9 cellular contexts compared by ENCODE assay signal in genomic region chr12:47277071-47277408, GRCh38.
A peak's percentile ranks its signal among the peaks of the same experiment; 100 is the strongest.
DNase-seq lines count a peak whose midpoint lies in the region; ATAC-seq and TF ChIP-seq lines count a peak whose summit lies in the region.
"Had no signal": no experiment of that assay in that cellular context is flagged by ENCODE, and none has a peak within 500 bp of the region (broad histone marks: within the 10 kb centered on the region; RNA-seq: fewer than 3 reads in every experiment).

No MANE protein-coding gene starts in this region.

- in situ Hi-C loops in brain microvascular endothelial cell (cut with HindIII; ENCODE audit: low pct_ligation_motif_present, low sequenced_read_pairs), result no loop called here

- TF ChIP-seq CTCF in brain microvascular endothelial cell (IDR thresholded peaks at IDR 0.05; ENCODE audit: low read depth, low read length, missing control alignments) (no peak), neutrophil (IDR thresholded peaks at IDR 0.05) (no peak)

- intact Hi-C loops in CD4-positive, alpha-beta memory T cell (cut with micrococcal nuclease), result loop anchor here (1.0 to 5.0 kb wide), 2 partner anchors 30 to 40 kb away; no protein-coding TSS in a partner anchor

- no peaks in the 10 kb centered on the region for H3K27me3 ChIP-seq in CD4-positive, alpha-beta memory T cell (ENCODE audit: insufficient read depth, low read length)
- H3K27me3 ChIP-seq in brain microvascular endothelial cell (replicated peaks), result no peaks in the 10 kb centered on the region
- H3K27me3 ChIP-seq in neutrophil, result no peaks in the 10 kb centered on the region
- H3K27me3 ChIP-seq: dorsolateral prefrontal cortex had no signal

- ATAC-seq in HG02981 (IDR thresholded peaks at IDR 0.05; ENCODE audit: unreplicated experiment), result peak; percentile 21
- ATAC-seq in HG02970 (IDR thresholded peaks at IDR 0.05; ENCODE audit: low FRiP score, unreplicated experiment), result no peak

- POLR2A ChIA-PET in CD4-positive, alpha-beta memory T cell (lab: Charles Lee; ENCODE audit: partially characterized antibody), result interaction anchor here (0.7 to 3.6 kb wide), 24 partner anchors 9 to 245 kb away, joined by 3 to 122 read pairs (median 6); partner anchors contain the start of genes AMIGO2 and PCED1B

- DNase-seq in CD4-positive, alpha-beta memory T cell, result no peak
- DNase-seq in brain microvascular endothelial cell (no peak), cerebellar nuclear complex (lab: John Stamatoyannopoulos, UW) (no peak), NCI-H187 (lab: John Stamatoyannopoulos, UW) (no peak), SHP77 (lab: John Stamatoyannopoulos, UW) (no peak)
- DNase-seq: dorsolateral prefrontal cortex had no signal

- H3K27me3 Mint-ChIP-seq in CD4-positive, alpha-beta memory T cell, result no peaks in the 10 kb centered on the region

- H3K4me1 ChIP-seq in CD4-positive, alpha-beta memory T cell (ENCODE audit: insufficient read depth, low read length), result peaks cover 44% of the 10 kb centered on the region
- peaks cover 10 to 13% of the 10 kb centered on the region in 2 experiments for H3K4me1 ChIP-seq in neutrophil (ENCODE audit: control insufficient read depth in 1 of 2, insufficient read depth in 1 of 2, low read depth in 1 of 2, low read length in 1 of 2)

- no peaks in the 10 kb centered on the region for H3K9me3 ChIP-seq in CD4-positive, alpha-beta memory T cell (ENCODE audit: control insufficient read depth in 1 of 2, low read length in 2 of 2)
- H3K9me3 ChIP-seq in neutrophil, result no peaks in the 10 kb centered on the region

- no peak overlapping the region for H3K4me3 ChIP-seq in CD4-positive, alpha-beta memory T cell (ENCODE audit: low read length in 2 of 2)
- H3K4me3 ChIP-seq in brain microvascular endothelial cell (ENCODE audit: low read depth, low read length), result no peak overlapping the region
- no peak overlapping the region for H3K4me3 ChIP-seq in neutrophil (ENCODE audit: low read depth in 1 of 2, low read length in 1 of 2)
- H3K4me3 ChIP-seq: dorsolateral prefrontal cortex had no signal

- H3K4me1 Mint-ChIP-seq in CD4-positive, alpha-beta memory T cell, result peaks cover 29 to 59% (median 51%) of the 10 kb centered on the region in 4 donors

- H3K27ac ChIP-seq in CD4-positive, alpha-beta memory T cell (ENCODE audit: low read depth, low read length), result peak overlapping the region; percentile 55
- H3K27ac ChIP-seq in brain microvascular endothelial cell (peak overlapping the region; percentile 57), neutrophil (peak overlapping the region; percentile 45)
- H3K27ac ChIP-seq: dorsolateral prefrontal cortex had no signal

- H3K27ac Mint-ChIP-seq in CD4-positive, alpha-beta memory T cell, result peak overlapping the region; percentile 85 to 98 (median 92)

- H3K36me3 Mint-ChIP-seq in CD4-positive, alpha-beta memory T cell, result peaks cover 0 to 3% of the 10 kb centered on the region in 2 donors

- no peaks in the 10 kb centered on the region for H3K36me3 ChIP-seq in CD4-positive, alpha-beta memory T cell (ENCODE audit: insufficient read depth, low read length)
- H3K36me3 ChIP-seq in brain microvascular endothelial cell (replicated peaks) (no peaks in the 10 kb centered on the region), neutrophil (no peaks in the 10 kb centered on the region)

- no peaks in the 10 kb centered on the region for H3K9me3 Mint-ChIP-seq in CD4-positive, alpha-beta memory T cell

- CTCF ChIA-PET in CD4-positive, alpha-beta memory T cell (lab: Charles Lee; ENCODE audit: partially characterized antibody), result interaction anchor here (0.6 to 2.6 kb wide), 11 partner anchors 17 to 207 kb away, joined by 3 to 19 read pairs (median 6); no protein-coding TSS in a partner anchor

- H3K4me3 Mint-ChIP-seq in CD4-positive, alpha-beta memory T cell, result peak overlapping the region; percentile 51 to 87 (median 74)
